Comparison of ENCODE assay signal across 8 cellular contexts in the genomic region with DNA sequence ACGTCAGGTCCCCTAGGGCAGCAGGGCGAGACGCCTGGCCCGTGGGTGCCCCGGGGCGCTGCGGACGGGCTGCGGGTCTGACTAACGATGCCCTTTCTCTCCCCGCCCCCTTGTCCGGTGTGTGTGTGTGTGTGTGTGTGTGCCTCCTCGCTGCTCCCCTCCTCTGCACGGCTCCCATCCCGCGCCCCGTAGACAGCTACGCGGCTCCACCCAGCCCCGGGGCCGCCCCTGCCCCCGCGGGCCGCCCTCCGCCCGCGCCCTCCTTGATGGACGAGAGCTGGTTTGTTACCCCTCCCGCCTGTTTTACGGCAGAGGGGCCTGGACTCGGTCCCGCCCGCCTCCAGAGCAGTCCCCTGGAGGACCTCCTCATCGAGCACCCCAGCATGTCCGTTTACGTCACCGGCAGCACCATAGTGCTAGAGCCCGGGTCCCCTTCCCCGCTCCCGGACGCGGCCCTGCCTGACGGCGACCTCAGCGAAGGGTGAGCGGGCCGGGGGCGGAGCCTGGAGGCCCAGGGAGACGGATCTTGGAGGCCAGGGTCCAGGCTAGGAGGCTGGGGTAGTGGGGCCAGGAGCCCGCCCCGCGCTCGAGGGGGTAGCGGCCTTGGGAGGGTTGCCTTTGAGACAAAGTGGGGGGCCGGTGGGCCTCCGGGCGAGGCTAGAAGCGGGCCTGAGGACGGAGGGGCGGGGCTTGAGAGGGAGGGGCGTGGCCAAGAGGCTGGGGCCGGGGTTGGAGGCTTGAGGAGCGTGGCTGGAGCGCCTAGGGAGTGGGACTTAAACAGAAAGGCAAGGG. TPM values are rescaled to one million over a fixed set of nuclear protein-coding genes. Genes with fewer than 3 reads are reported as not detected.
DNase-seq lines count a peak whose midpoint lies in the region; ATAC-seq and TF ChIP-seq lines count a peak whose summit lies in the region.

No MANE protein-coding gene starts in this region.

- peak overlapping the region in 2 of 3 donors; percentile 88 to 93 for H3K27ac Mint-ChIP-seq in CD4-positive, CD25-positive, alpha-beta regulatory T cell
- peak overlapping the region; percentile 92 for H3K27ac Mint-ChIP-seq in activated T-cell treated with anti-CD3 and anti-CD28 coated beads, Interleukin-2, amount 50 U/mL, for 24 hours

- H3K36me3 ChIP-seq in CD4-positive, CD25-positive, alpha-beta regulatory T cell (ENCODE audit: control insufficient read depth, insufficient read depth, low read length) = peaks cover 3% of the 10 kb centered on the region
- H3K36me3 ChIP-seq in OCI-LY3 (replicated peaks; ENCODE audit: low read depth, low read length) (peaks cover 3% of the 10 kb centered on the region), esophagus (ENCODE audit: control insufficient read depth in 2 of 2, insufficient read depth in 2 of 2, low read length in 1 of 2) (peaks cover under 1 to 16% of the 10 kb centered on the region in 2 donors)

- ATAC-seq in CD4-positive, CD25-positive, alpha-beta regulatory T cell (ENCODE audit: low read depth in 2 of 2) = peak; percentile 56 to 62
- ATAC-seq in GM19351 (IDR thresholded peaks at IDR 0.05; ENCODE audit: unreplicated experiment) = peak; percentile 47
- peak; percentile 33 for ATAC-seq in HG03558 (IDR thresholded peaks at IDR 0.05; ENCODE audit: extremely low read depth, unreplicated experiment)

- no peaks in the 10 kb centered on the region for H3K27me3 ChIP-seq in CD4-positive, CD25-positive, alpha-beta regulatory T cell (ENCODE audit: control insufficient read depth, insufficient read depth, low read length)
- H3K27me3 ChIP-seq in OCI-LY3 (ENCODE audit: low read depth, low read length) (no peaks in the 10 kb centered on the region), esophagus (ENCODE audit: control insufficient read depth in 1 of 2, insufficient read depth in 2 of 2, low read length in 2 of 2) (no peaks in the 10 kb centered on the region)

- peaks cover 7% of the 10 kb centered on the region for H3K36me3 Mint-ChIP-seq in CD4-positive, CD25-positive, alpha-beta regulatory T cell
- H3K36me3 Mint-ChIP-seq in activated T-cell treated with anti-CD3 and anti-CD28 coated beads, Interleukin-2, amount 50 U/mL, for 24 hours (ENCODE audit: low read depth) = peaks cover 17% of the 10 kb centered on the region

- TF ChIP-seq CTCF in OCI-LY3 (IDR thresholded peaks at IDR 0.05; ENCODE audit: low read depth, low read length) = no peak

- 1% methylated on average over 50 to 64 of the region's 64 CpGs for WGBS in esophagus, 2 donors

- peak overlapping the region; percentile 88 to 98 (median 91) for H3K4me3 Mint-ChIP-seq in CD4-positive, CD25-positive, alpha-beta regulatory T cell
- H3K4me3 Mint-ChIP-seq in activated T-cell treated with anti-CD3 and anti-CD28 coated beads, Interleukin-2, amount 50 U/mL, for 24 hours = peak overlapping the region; percentile 83

- peaks cover 0 to 2% (median 0%) of the 10 kb centered on the region in 7 donors for H3K9me3 Mint-ChIP-seq in CD4-positive, CD25-positive, alpha-beta regulatory T cell
- no peaks in the 10 kb centered on the region for H3K9me3 Mint-ChIP-seq in activated T-cell treated with anti-CD3 and anti-CD28 coated beads, Interleukin-2, amount 50 U/mL, for 24 hours

- H3K4me1 ChIP-seq in CD4-positive, CD25-positive, alpha-beta regulatory T cell (ENCODE audit: control insufficient read depth, insufficient read depth, low read length, poor library complexity, severe bottlenecking) = peaks cover 16% of the 10 kb centered on the region
- peaks cover 16% of the 10 kb centered on the region for H3K4me1 ChIP-seq in OCI-LY3 (ENCODE audit: low read length)
- H3K4me1 ChIP-seq in esophagus (ENCODE audit: control insufficient read depth in 2 of 2, insufficient read depth in 2 of 2, low read length in 1 of 2) = peaks cover 0 to 17% of the 10 kb centered on the region in 2 donors

- peak overlapping the region; percentile 58 for H3K4me3 ChIP-seq in CD4-positive, CD25-positive, alpha-beta regulatory T cell (ENCODE audit: low read depth, low read length)
- H3K4me3 ChIP-seq in OCI-LY3 (ENCODE audit: low read length) (peak overlapping the region; percentile 92), esophagus (ENCODE audit: low read depth in 1 of 2, low read length in 2 of 2) (peak overlapping the region; percentile 54 to 65)

- no peaks in the 10 kb centered on the region for H3K79me2 ChIP-seq in OCI-LY3 (ENCODE audit: low read length)

- H3K4me2 ChIP-seq in OCI-LY3 (ENCODE audit: low read length) = peak overlapping the region; percentile 79

- peaks cover 5% of the 10 kb centered on the region for H3K27me3 Mint-ChIP-seq in CD4-positive, CD25-positive, alpha-beta regulatory T cell
- H3K27me3 Mint-ChIP-seq in activated T-cell treated with anti-CD3 and anti-CD28 coated beads, Interleukin-2, amount 50 U/mL, for 24 hours = peaks cover 6% of the 10 kb centered on the region

- H3K27ac ChIP-seq in CD4-positive, CD25-positive, alpha-beta regulatory T cell (ENCODE audit: insufficient read depth, low read length, poor library complexity, severe bottlenecking) = peak overlapping the region; percentile 88
- H3K27ac ChIP-seq in OCI-LY3 (ENCODE audit: low read length) = peak overlapping the region; percentile 59
- peak overlapping the region; percentile 81 to 86 for H3K27ac ChIP-seq in esophagus (ENCODE audit: low read depth in 2 of 2, low read length in 1 of 2)

- peak overlapping the region; percentile 94 for H2AFZ ChIP-seq in OCI-LY3 (ENCODE audit: low read depth, low read length)

- H3K4me1 Mint-ChIP-seq in CD4-positive, CD25-positive, alpha-beta regulatory T cell = peaks cover 0 to 27% (median 14%) of the 10 kb centered on the region in 4 donors
- peaks cover 37% of the 10 kb centered on the region for H3K4me1 Mint-ChIP-seq in activated T-cell treated with anti-CD3 and anti-CD28 coated beads, Interleukin-2, amount 50 U/mL, for 24 hours (ENCODE audit: low read depth)

- H4K20me1 ChIP-seq in OCI-LY3 (ENCODE audit: insufficient read depth, low read length) = peaks cover 12% of the 10 kb centered on the region; the same call in 1 of the 2 replicates

- H3K9me3 ChIP-seq in CD4-positive, CD25-positive, alpha-beta regulatory T cell (ENCODE audit: control insufficient read depth in 2 of 2, low read length in 2 of 2) = no peaks in the 10 kb centered on the region
- H3K9me3 ChIP-seq in OCI-LY3 (ENCODE audit: insufficient read depth, low read length) (no peaks in the 10 kb centered on the region), esophagus (ENCODE audit: control insufficient read depth in 2 of 2, insufficient read depth in 1 of 2, low read depth in 1 of 2, low read length in 1 of 2) (no peaks in the 10 kb centered on the region)

- DNase-seq in CD4-positive, CD25-positive, alpha-beta regulatory T cell = peak; percentile 79 to 84 (median 81)
- DNase-seq in activated T-cell treated with anti-CD3 and anti-CD28 coated beads, Interleukin-2, amount 50 U/mL, for 24 hours = peak; percentile 89
- DNase-seq in myocyte (ENCODE audit: low read depth) = peak; percentile 44
- DNase-seq in stimulated activated CD8-positive, alpha-beta memory T cell treated with anti-CD3 and anti-CD28 coated beads, Interleukin-7, amount 100 ng/mL, for 48 hours (ENCODE audit: extremely low read depth in 1 of 2, low read depth in 1 of 2) = peak; percentile 64 to 76

- H3K9ac ChIP-seq in OCI-LY3 (ENCODE audit: low read length) = peak overlapping the region; percentile 81

RNA-seq across cellular contexts. Expression of a gene that starts 5.1 kb away (rescaled TPM):
- total RNA-seq in CD4-positive, CD25-positive, alpha-beta regulatory T cell = 60.9 TPM
- polyA plus RNA-seq in CD4-positive, CD25-positive, alpha-beta regulatory T cell = under 1 TPM; 0.37 to 0.77 (median 0.47) TPM
- polyA plus RNA-seq in esophagus = 10 to 100 TPM; 39.5 to 57.1 TPM
- total RNA-seq in myocyte = 30.6 and 51.7 TPM in 2 replicates
- polyA plus RNA-seq in myocyte (2012) = 46.6 TPM

RNA-seq across cellular contexts. Expression of a gene that starts 32.3 kb away (rescaled TPM):
- 9.7 TPM for total RNA-seq in CD4-positive, CD25-positive, alpha-beta regulatory T cell
- 10 to 100 TPM; 33.9 to 44.6 (median 40.1) TPM for polyA plus RNA-seq in CD4-positive, CD25-positive, alpha-beta regulatory T cell
- polyA plus RNA-seq in esophagus = 10 to 100 TPM; 14.2 to 22.5 TPM
- 24.4 and 27.0 TPM in 2 replicates for total RNA-seq in myocyte
- 24.3 TPM for polyA plus RNA-seq in myocyte (2012)

Comparison
In these comparisons a context has a peak if more than half of its experiments do, and no peak if none do; other contexts are left out.
1. Peak in every context shown above with its lines: DNase-seq, ATAC-seq, H3K4me3 ChIP-seq and H3K27ac ChIP-seq.